In genomic region chr1:208148380-208148779, GRCh38 we compare ENCODE assay signal across 4 cellular contexts.
"Had no signal": no experiment of that assay in that cellular context is flagged by ENCODE, and none has a peak within 500 bp of the region (broad histone marks: within the 10 kb centered on the region; RNA-seq: fewer than 3 reads in every experiment).

No MANE protein-coding gene starts in this region.

- ATAC-seq: HepG2 had no signal

- DNase-seq: IMR-90, KBM-7 had no signal

- H3K27ac ChIP-seq: HL-60 had no signal
